10 cellular contexts compared by ENCODE assay signal in genomic region chr12:116882742-116883141, GRCh38.
DNase-seq lines count a peak whose midpoint lies in the region; ATAC-seq and TF ChIP-seq lines count a peak whose summit lies in the region.
"Had no signal": no experiment of that assay in that cellular context is flagged by ENCODE, and none has a peak within 500 bp of the region (broad histone marks: within the 10 kb centered on the region; RNA-seq: fewer than 3 reads in every experiment).

No MANE protein-coding gene starts in this region.

- TF ChIP-seq CTCF in VCaP (conservative IDR thresholded peaks at IDR 0.05): peak; percentile 27; the same call in 1 of the 2 replicates

- no peak for ATAC-seq in GM19455 (IDR thresholded peaks at IDR 0.05; ENCODE audit: unreplicated experiment)
- no peak for ATAC-seq in HG02885 (IDR thresholded peaks at IDR 0.05; ENCODE audit: poor library complexity, unreplicated experiment)

- DNase-seq in Ammon's horn (ENCODE audit: low spot score) (peak; percentile 61), HCEC 1CT (peak; percentile 33), left kidney (ENCODE audit: low read depth, low spot score) (peak; percentile 73), GM19240 (ENCODE audit: insufficient read length, low spot score) (no peak)
- DNase-seq in activated CD4-positive, alpha-beta T cell treated with anti-CD3 and anti-CD28 coated beads, Interleukin-2, amount 50 U/mL, for 48 hours: no peak
- DNase-seq: amygdala, NCI-H187 treated with DMSO at 0.1 percent for 48 hours had no signal

- no peak overlapping the region for H3K27ac ChIP-seq in VCaP

Comparison
In these comparisons a context has a peak if more than half of its experiments do, and no peak if none do; other contexts are left out.
1. DNase-seq: peak in Ammon's horn (single experiment), HCEC 1CT (single experiment) and left kidney (single experiment); none in GM19240 (single experiment) and activated CD4-positive, alpha-beta T cell treated with anti-CD3 and anti-CD28 coated beads, Interleukin-2, amount 50 U/mL, for 48 hours (0 of 2).